ENCODE assay signal across 11 cellular contexts in genomic region chr17:78349831-78350631, GRCh38. TPM values are rescaled to one million over a fixed set of nuclear protein-coding genes. Genes with fewer than 3 reads are reported as not detected.
DNase-seq lines count a peak whose midpoint lies in the region; TF ChIP-seq lines count a peak whose summit lies in the region.
"Had no signal": no experiment of that assay in that cellular context is flagged by ENCODE, and none has a peak within 500 bp of the region (broad histone marks: within the 10 kb centered on the region; RNA-seq: fewer than 3 reads in every experiment).

No MANE protein-coding gene starts in this region.

- H3K79me2 ChIP-seq in DOHH2 (ENCODE audit: control insufficient read depth, low read length) = no peaks in the 10 kb centered on the region
- no peaks in the 10 kb centered on the region for H3K79me2 ChIP-seq in Karpas-422 (ENCODE audit: low read length)

- no peaks in the 10 kb centered on the region for H3K9me3 Mint-ChIP-seq in IgD-negative memory B cell
- H3K9me3 Mint-ChIP-seq in osteocyte (ENCODE audit: unreplicated experiment) = no peaks in the 10 kb centered on the region

- H4K20me1 ChIP-seq in DOHH2 (ENCODE audit: control insufficient read depth, insufficient read depth, low read depth, low read length) = no peaks in the 10 kb centered on the region
- H4K20me1 ChIP-seq in Karpas-422 (ENCODE audit: insufficient read depth, low read depth, low read length) = peaks cover 8% of the 10 kb centered on the region; the same call in 1 of the 2 replicates

- no peak overlapping the region for H3K4me2 ChIP-seq in DOHH2 (ENCODE audit: low read length)
- H3K4me2 ChIP-seq in Karpas-422 (ENCODE audit: low read depth, low read length, poor library complexity, severe bottlenecking) = no peak overlapping the region

- H3K27ac ChIP-seq in DOHH2 (ENCODE audit: low read depth, low read length) (no peak overlapping the region), Karpas-422 (ENCODE audit: low read length) (no peak overlapping the region)

- H3K27me3 ChIP-seq in DOHH2 (ENCODE audit: control insufficient read depth, low read length) (peaks cover 84% of the 10 kb centered on the region), adipocyte (replicated peaks; ENCODE audit: control insufficient read depth, insufficient read depth, low read length) (no peaks in the 10 kb centered on the region), Karpas-422 (ENCODE audit: low read length) (no peaks in the 10 kb centered on the region)
- H3K27me3 ChIP-seq: gastroesophageal sphincter had no signal

- H3K4me3 ChIP-seq in DOHH2 (ENCODE audit: low read length) (no peak overlapping the region), adipocyte (ENCODE audit: low read length) (no peak overlapping the region), Karpas-422 (ENCODE audit: low read length) (no peak overlapping the region)
- H3K4me3 ChIP-seq: gastroesophageal sphincter had no signal

- H3K4me3 Mint-ChIP-seq in IgD-negative memory B cell (peak overlapping the region in 3 of 4 donors; percentile 34 to 60 (median 41)), osteocyte (ENCODE audit: unreplicated experiment) (no peak overlapping the region)

- H3K9me2 ChIP-seq in DOHH2 (replicated peaks; ENCODE audit: control insufficient read depth, low read length) (no peaks in the 10 kb centered on the region), Karpas-422 (replicated peaks; ENCODE audit: insufficient read depth, low read length) (no peaks in the 10 kb centered on the region)

- no peak overlapping the region for H2AFZ ChIP-seq in Karpas-422 (ENCODE audit: low read length)

- H3K9ac ChIP-seq in adipocyte (ENCODE audit: low read length) (peak overlapping the region; percentile 9), Karpas-422 (ENCODE audit: low read length) (no peak overlapping the region)

- no peak for DNase-seq in adipocyte (ENCODE audit: low read depth)
- no peak for DNase-seq in osteocyte (ENCODE audit: extremely low spot score, unreplicated experiment)
- DNase-seq in Karpas-422 = no peak
- no peak for DNase-seq in activated CD4-positive, CD25-positive, alpha-beta regulatory T cell (lab: John Stamatoyannopoulos, UW)
- DNase-seq in activated gamma-delta T cell (lab: John Stamatoyannopoulos, UW) = no peak
- DNase-seq: H7, islet precursor cell, NCI-H2081 treated with DMSO at 0.1 percent for 48 hours had no signal

- no peaks in the 10 kb centered on the region for H3K9me3 ChIP-seq in DOHH2 (ENCODE audit: control insufficient read depth, insufficient read depth, low read length)
- H3K9me3 ChIP-seq in adipocyte (ENCODE audit: control insufficient read depth, low read length) = no peaks in the 10 kb centered on the region
- H3K9me3 ChIP-seq in Karpas-422 (ENCODE audit: low read length) = no peaks in the 10 kb centered on the region
- H3K9me3 ChIP-seq: gastroesophageal sphincter had no signal

- H3K36me3 ChIP-seq in DOHH2 (ENCODE audit: control insufficient read depth, low read length) (no peaks in the 10 kb centered on the region), adipocyte (ENCODE audit: control insufficient read depth, insufficient read depth, low read length, severe bottlenecking) (no peaks in the 10 kb centered on the region), Karpas-422 (ENCODE audit: insufficient read depth, low read length) (no peaks in the 10 kb centered on the region)
- H3K36me3 ChIP-seq: gastroesophageal sphincter had no signal

- no peaks in the 10 kb centered on the region for H3F3A ChIP-seq in DOHH2 (ENCODE audit: control insufficient read depth, insufficient read depth)

- H3K4me1 Mint-ChIP-seq in IgD-negative memory B cell (peaks cover 29 to 38% (median 37%) of the 10 kb centered on the region in 3 donors), osteocyte (ENCODE audit: unreplicated experiment) (peaks cover 59% of the 10 kb centered on the region)

- H3K36me3 Mint-ChIP-seq in IgD-negative memory B cell = no peaks in the 10 kb centered on the region
- H3K36me3 Mint-ChIP-seq in osteocyte (ENCODE audit: unreplicated experiment) = peaks cover under 1% of the 10 kb centered on the region

- peak overlapping the region; percentile 50 to 85 (median 73) for H3K27ac Mint-ChIP-seq in IgD-negative memory B cell
- peak overlapping the region; percentile 40 for H3K27ac Mint-ChIP-seq in osteocyte (ENCODE audit: unreplicated experiment)

- peaks cover 38% of the 10 kb centered on the region for H3K4me1 ChIP-seq in DOHH2 (ENCODE audit: control insufficient read depth, low read length)
- H3K4me1 ChIP-seq in adipocyte (ENCODE audit: control insufficient read depth, insufficient read depth, low read length) = peaks cover 53% of the 10 kb centered on the region
- peaks cover 11% of the 10 kb centered on the region for H3K4me1 ChIP-seq in Karpas-422 (ENCODE audit: low read length)

- TF ChIP-seq CTCF in DOHH2 (IDR thresholded peaks at IDR 0.05; ENCODE audit: low read depth, low read length, poor library complexity, severe bottlenecking) (peak; percentile 23), osteocyte (IDR thresholded peaks at IDR 0.05) (peak; percentile 28)

- H3K27me3 Mint-ChIP-seq in IgD-negative memory B cell = no peaks in the 10 kb centered on the region
- no peaks in the 10 kb centered on the region for H3K27me3 Mint-ChIP-seq in osteocyte (ENCODE audit: unreplicated experiment)

RNA-seq across cellular contexts. Expression of gene SOCS3, which starts 9.8 kb away (rescaled TPM):
- 17.3 TPM for polyA plus RNA-seq in IgD-negative memory B cell
- total RNA-seq in osteocyte = 79.1 and 86.4 TPM in 2 replicates
- total RNA-seq in Karpas-422 (2014; rRNA removed; shearing (Covaris generic); ENCODE audit: low replicate concordance) = not detected in 2 replicates

RNA-seq across cellular contexts. Expression of gene PGS1, which starts 28.4 kb away (rescaled TPM):
- 49.7 TPM for polyA plus RNA-seq in IgD-negative memory B cell
- 52.7 and 53.0 TPM in 2 replicates for total RNA-seq in osteocyte
- total RNA-seq in Karpas-422 (2014; rRNA removed; shearing (Covaris generic); ENCODE audit: low replicate concordance) = 15.9 and 33.3 TPM in 2 replicates

Comparison
In these comparisons a context has a peak if more than half of its experiments do, and no peak if none do; other contexts are left out.
1. RNA of gene SOCS3, which starts 9.8 kb away (total RNA-seq): 79.1 to 86.4 TPM in osteocyte; not detected in Karpas-422; every median in the first group is over 10 times any median in the second.